ENCODE assay signal across 23 cellular contexts in the genomic region with DNA sequence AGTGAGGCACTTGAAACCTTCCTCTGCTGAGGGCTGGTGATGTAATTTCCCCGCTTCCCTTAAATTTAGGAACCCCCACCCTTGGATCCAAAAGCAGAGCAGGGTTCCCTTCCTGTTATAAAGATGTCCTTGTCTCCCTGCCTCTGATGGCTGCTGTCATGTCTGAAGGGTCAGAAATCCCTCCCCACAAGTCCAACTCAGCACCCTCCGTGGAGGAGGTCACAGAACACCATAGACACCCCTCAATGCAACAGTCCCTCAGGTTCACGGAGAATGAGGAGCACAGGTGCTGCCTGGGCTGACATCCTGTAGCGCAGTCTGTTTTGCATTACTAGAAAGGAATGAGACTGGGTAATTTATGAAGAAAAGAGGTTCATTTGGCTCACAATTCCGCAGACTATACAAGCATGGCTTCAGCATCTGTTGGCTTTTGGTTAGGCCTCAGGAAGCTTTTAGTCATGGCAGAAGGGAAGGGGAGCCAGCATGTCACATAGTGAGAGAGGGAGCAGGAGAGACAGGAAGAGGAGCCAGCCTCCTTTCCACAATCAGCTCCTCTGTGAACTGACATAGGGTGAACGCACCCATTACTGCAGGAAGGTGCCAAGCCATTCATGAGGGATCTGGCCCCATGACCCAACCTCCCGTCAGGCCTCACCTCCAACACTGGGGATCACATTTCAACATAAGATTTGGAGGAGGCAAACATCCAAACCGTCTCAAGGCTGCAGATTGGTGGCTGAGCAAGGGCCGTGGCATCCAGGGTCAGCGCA.
A peak's percentile ranks its signal among the peaks of the same experiment; 100 is the strongest.
DNase-seq lines count a peak whose midpoint lies in the region; ATAC-seq and TF ChIP-seq lines count a peak whose summit lies in the region.
"Had no signal": no experiment of that assay in that cellular context is flagged by ENCODE, and none has a peak within 500 bp of the region (broad histone marks: within the 10 kb centered on the region; RNA-seq: fewer than 3 reads in every experiment).

No MANE protein-coding gene starts in this region.

- H3K27ac Mint-ChIP-seq in natural killer cell (no peak overlapping the region), endodermal cell (no peak overlapping the region)
- no peak overlapping the region for H3K27ac Mint-ChIP-seq in natural killer cell treated with Interleukin-12 subunit alpha and Interleukin-12 subunit beta and Interleukin-15 and Interleukin-18, amount 100 ng/mL, for 72 hours

- H3K9me3 ChIP-seq in endodermal cell (ENCODE audit: control insufficient read depth, low read length) (no peaks in the 10 kb centered on the region), sigmoid colon (no peaks in the 10 kb centered on the region)
- H3K9me3 ChIP-seq: gastroesophageal sphincter, mucosa of descending colon, uterus had no signal

- H3K27me3 Mint-ChIP-seq in natural killer cell (ENCODE audit: low read depth in 2 of 2): peaks cover 0 to 2% of the 10 kb centered on the region in 2 donors
- peaks cover 0 to 2% of the 10 kb centered on the region in 2 donors for H3K27me3 Mint-ChIP-seq in natural killer cell treated with Interleukin-12 subunit alpha and Interleukin-12 subunit beta and Interleukin-15 and Interleukin-18, amount 100 ng/mL, for 72 hours
- H3K27me3 Mint-ChIP-seq in endodermal cell (ENCODE audit: insufficient read depth): peaks cover 2% of the 10 kb centered on the region

- H3K36me3 ChIP-seq in endodermal cell (ENCODE audit: control insufficient read depth, insufficient read depth, low read length) (no peaks in the 10 kb centered on the region), sigmoid colon (peaks cover 0 to 67% (median 11%) of the 10 kb centered on the region in 4 donors), H7 (replicated peaks; ENCODE audit: control insufficient read depth, insufficient read depth, low read length) (no peaks in the 10 kb centered on the region; the same call in 1 of the 2 replicates)
- H3K36me3 ChIP-seq: uterus had no signal

- H3K27me3 ChIP-seq in endodermal cell (ENCODE audit: control insufficient read depth, insufficient read depth, low read length, poor library complexity, severe bottlenecking) (no peaks in the 10 kb centered on the region), sigmoid colon (no peaks in the 10 kb centered on the region), H7 (ENCODE audit: control insufficient read depth, insufficient read depth, low read length) (no peaks in the 10 kb centered on the region)
- H3K27me3 ChIP-seq: uterus had no signal

- TF ChIP-seq CTCF in natural killer cell (IDR thresholded peaks at IDR 0.05): no peak
- TF ChIP-seq CTCF in endodermal cell (conservative IDR thresholded peaks at IDR 0.05): no peak
- TF ChIP-seq CTCF in sigmoid colon (IDR thresholded peaks at IDR 0.05): no peak

- H3K4me3 Mint-ChIP-seq in natural killer cell (no peak overlapping the region), endodermal cell (no peak overlapping the region)
- H3K4me3 Mint-ChIP-seq in natural killer cell treated with Interleukin-12 subunit alpha and Interleukin-12 subunit beta and Interleukin-15 and Interleukin-18, amount 100 ng/mL, for 72 hours: no peak overlapping the region
- H3K4me3 Mint-ChIP-seq: CD4-positive, alpha-beta memory T cell had no signal

- H3K27ac ChIP-seq in endodermal cell (ENCODE audit: low read depth, low read length): no peak overlapping the region
- H3K27ac ChIP-seq in sigmoid colon: peak overlapping the region in 2 of 4 donors; percentile 54 to 64
- H3K27ac ChIP-seq: SK-N-MC had no signal

- H3K4me3 ChIP-seq in endodermal cell (ENCODE audit: low read length) (no peak overlapping the region), sigmoid colon (no peak overlapping the region), H7 (ENCODE audit: insufficient read depth, low read depth, low read length) (no peak overlapping the region)
- H3K4me3 ChIP-seq: gastroesophageal sphincter, mucosa of descending colon, SK-N-MC, uterus had no signal

- no peaks in the 10 kb centered on the region for H3K4me1 ChIP-seq in endodermal cell (ENCODE audit: control insufficient read depth, insufficient read depth, low read length)
- no peaks in the 10 kb centered on the region for H3K4me1 ChIP-seq in sigmoid colon
- H3K4me1 ChIP-seq: uterus had no signal

- no peak for TF ChIP-seq EP300 in sigmoid colon (IDR thresholded peaks at IDR 0.05)

- no peak for TF ChIP-seq POLR2A in sigmoid colon (IDR thresholded peaks at IDR 0.05)

- no peaks in the 10 kb centered on the region for H3K36me3 Mint-ChIP-seq in natural killer cell
- H3K36me3 Mint-ChIP-seq in natural killer cell treated with Interleukin-12 subunit alpha and Interleukin-12 subunit beta and Interleukin-15 and Interleukin-18, amount 100 ng/mL, for 72 hours: no peaks in the 10 kb centered on the region
- H3K36me3 Mint-ChIP-seq in endodermal cell (ENCODE audit: low read depth): no peaks in the 10 kb centered on the region
- H3K36me3 Mint-ChIP-seq: CD4-positive, alpha-beta memory T cell had no signal

- DNase-seq in natural killer cell (peak; percentile 7), endodermal cell (peak; percentile 13), sigmoid colon (peak; percentile 48), NCI-H2107 (lab: John Stamatoyannopoulos, UW) (no peak), H7 (no peak)
- DNase-seq in natural killer cell treated with Interleukin-12 subunit alpha and Interleukin-12 subunit beta and Interleukin-15 and Interleukin-18, amount 100 ng/mL, for 72 hours (ENCODE audit: low spot score): no peak
- DNase-seq: activated CD4-positive, alpha-beta T cell treated with anti-CD3 and anti-CD28 coated beads for 1 hour; activated effector memory CD4-positive, alpha-beta T cell treated with anti-CD3 and anti-CD28 coated beads, Interleukin-2, amount 50 U/mL, for 16 hours; caudate nucleus; CD4-positive, alpha-beta memory T cell; DMS53; mucosa of descending colon; NCI-H1694 treated with DMSO at 0.1 percent for 48 hours; NCI-H226; nucleus accumbens; stimulated activated naive CD8-positive, alpha-beta T cell treated with anti-CD3 and anti-CD28 coated beads, Interleukin-15, Interleukin-2, amounts not matched to agents 100 U/mL and 50 U/mL, for 24 hours; T1000 had no signal

- 94 to 100% methylated on average over 9 to 10 of the region's 10 CpGs for WGBS in endodermal cell (ENCODE audit: insufficient coverage in 1 of 2, insufficient read length in 1 of 2), 2 experiments
- 94 to 96% methylated on average over 10 of the region's 10 CpGs for WGBS in sigmoid colon, 2 donors

- no peak overlapping the region for H3K9ac ChIP-seq in endodermal cell (ENCODE audit: extremely low read depth, low read length, poor library complexity, severe bottlenecking)

- intact Hi-C loops in natural killer cell (cut with micrococcal nuclease) (no loop called here), sigmoid colon (cut with DNase I) (no loop called here)

- no peak for ATAC-seq in natural killer cell
- no peak for ATAC-seq in natural killer cell treated with Interleukin-12 subunit alpha and Interleukin-12 subunit beta and Interleukin-15 and Interleukin-18, amount 100 ng/mL, for 72 hours
- no peak for ATAC-seq in GM21576 (IDR thresholded peaks at IDR 0.05; ENCODE audit: unreplicated experiment)
- no peak for ATAC-seq in GM21423 (IDR thresholded peaks at IDR 0.05; ENCODE audit: unreplicated experiment)
- ATAC-seq: gastroesophageal sphincter; mucosa of descending colon; Panc1; stimulated activated naive CD8-positive, alpha-beta T cell treated with anti-CD3 and anti-CD28 coated beads, Interleukin-15, Interleukin-2, amounts not matched to agents 100 U/mL and 50 U/mL, for 24 hours had no signal

- H3K4me1 Mint-ChIP-seq in natural killer cell: no peaks in the 10 kb centered on the region
- no peaks in the 10 kb centered on the region for H3K4me1 Mint-ChIP-seq in natural killer cell treated with Interleukin-12 subunit alpha and Interleukin-12 subunit beta and Interleukin-15 and Interleukin-18, amount 100 ng/mL, for 72 hours (ENCODE audit: low read depth in 2 of 2)
- no peaks in the 10 kb centered on the region for H3K4me1 Mint-ChIP-seq in endodermal cell
- H3K4me1 Mint-ChIP-seq: CD4-positive, alpha-beta memory T cell had no signal

- no peaks in the 10 kb centered on the region for H3K9me3 Mint-ChIP-seq in natural killer cell
- H3K9me3 Mint-ChIP-seq in natural killer cell treated with Interleukin-12 subunit alpha and Interleukin-12 subunit beta and Interleukin-15 and Interleukin-18, amount 100 ng/mL, for 72 hours: no peaks in the 10 kb centered on the region
- no peaks in the 10 kb centered on the region for H3K9me3 Mint-ChIP-seq in endodermal cell
- H3K9me3 Mint-ChIP-seq: CD4-positive, alpha-beta memory T cell had no signal

Comparison
In these comparisons a context has a peak if more than half of its experiments do, and no peak if none do; other contexts are left out.
1. DNase-seq: peak in natural killer cell (single experiment), endodermal cell (single experiment) and sigmoid colon (single experiment); none in natural killer cell treated with Interleukin-12 subunit alpha and Interleukin-12 subunit beta and Interleukin-15 and Interleukin-18, amount 100 ng/mL, for 72 hours (single experiment), NCI-H2107 (single experiment) and H7 (single experiment).